8 cellular contexts compared by ENCODE assay signal in genomic region chr7:45088146-45088701, GRCh38. TPM values are rescaled to one million over a fixed set of nuclear protein-coding genes. Genes with fewer than 3 reads are reported as not detected.
DNase-seq lines count a peak whose midpoint lies in the region; ATAC-seq and TF ChIP-seq lines count a peak whose summit lies in the region.

No MANE protein-coding gene starts in this region.

- DNase-seq in CD8-positive, alpha-beta T cell = no peak
- no peak for DNase-seq in left ventricle myocardium inferior
- DNase-seq in T-helper 1 cell = no peak
- DNase-seq in DMS153 (lab: John Stamatoyannopoulos, UW) = no peak
- DNase-seq in NCI-H1092 (lab: John Stamatoyannopoulos, UW) = no peak

- H3K4me1 ChIP-seq in CD8-positive, alpha-beta T cell (ENCODE audit: insufficient read depth, low read length) = peaks cover 7% of the 10 kb centered on the region
- peaks cover 14% of the 10 kb centered on the region for H3K4me1 ChIP-seq in left ventricle myocardium inferior
- H3K4me1 ChIP-seq in rectal smooth muscle tissue (ENCODE audit: control insufficient read depth, insufficient read depth, low read length) = peaks cover 4% of the 10 kb centered on the region

- H3K4me1 Mint-ChIP-seq in CD8-positive, alpha-beta T cell (ENCODE audit: low read depth) = peaks cover 8% of the 10 kb centered on the region

- TF ChIP-seq CTCF in CD8-positive, alpha-beta T cell (IDR thresholded peaks at IDR 0.05) = no peak
- TF ChIP-seq CTCF in WI38 (IDR thresholded peaks at IDR 0.05; ENCODE audit: low read depth, low read length) (no peak), left ventricle myocardium inferior (IDR thresholded peaks at IDR 0.05; ENCODE audit: borderline replicate concordance) (no peak)

- no peak overlapping the region for H3K4me3 ChIP-seq in CD8-positive, alpha-beta T cell (ENCODE audit: low read depth, low read length)
- H3K4me3 ChIP-seq in WI38 (ENCODE audit: low read depth, low read length) = peak overlapping the region; percentile 66
- H3K4me3 ChIP-seq in left ventricle myocardium inferior = peak overlapping the region; percentile 78
- H3K4me3 ChIP-seq in rectal smooth muscle tissue (ENCODE audit: low read length) = peak overlapping the region; percentile 55

- no peaks in the 10 kb centered on the region for H3K27me3 Mint-ChIP-seq in CD8-positive, alpha-beta T cell (ENCODE audit: low read depth)

- H3K27me3 ChIP-seq in CD8-positive, alpha-beta T cell (ENCODE audit: insufficient read depth, low read length) = no peaks in the 10 kb centered on the region
- H3K27me3 ChIP-seq in left ventricle myocardium inferior (ENCODE audit: low read depth) (peaks cover 12% of the 10 kb centered on the region), rectal smooth muscle tissue (ENCODE audit: control insufficient read depth, insufficient read depth, low read length) (no peaks in the 10 kb centered on the region)

- POLR2A ChIA-PET in CD8-positive, alpha-beta T cell (lab: Charles Lee) = interaction anchor here (1.2 kb wide), 1 partner anchor 14 kb away, joined by 3 read pairs; no protein-coding TSS in a partner anchor

- CTCF ChIA-PET in CD8-positive, alpha-beta T cell (lab: Charles Lee) = interaction anchor here (2.9 kb wide), 1 partner anchor 48 kb away, joined by 11 read pairs; no protein-coding TSS in a partner anchor

- ATAC-seq in CD8-positive, alpha-beta T cell = no peak
- no peak for ATAC-seq in GM21576 (IDR thresholded peaks at IDR 0.05; ENCODE audit: unreplicated experiment)

- no peaks in the 10 kb centered on the region for H3K36me3 ChIP-seq in CD8-positive, alpha-beta T cell (ENCODE audit: insufficient read depth, low read length)
- H3K36me3 ChIP-seq in left ventricle myocardium inferior (no peaks in the 10 kb centered on the region), rectal smooth muscle tissue (ENCODE audit: control insufficient read depth, insufficient read depth, low read length) (no peaks in the 10 kb centered on the region)

- peak overlapping the region; percentile 13 for H3K27ac Mint-ChIP-seq in CD8-positive, alpha-beta T cell

- H3K36me3 Mint-ChIP-seq in CD8-positive, alpha-beta T cell = no peaks in the 10 kb centered on the region

- no peak overlapping the region for H3K27ac ChIP-seq in CD8-positive, alpha-beta T cell (ENCODE audit: low read depth, low read length)
- H3K27ac ChIP-seq in left ventricle myocardium inferior (replicated peaks) = peak overlapping the region; percentile 73
- H3K27ac ChIP-seq in rectal smooth muscle tissue (ENCODE audit: low read depth, low read length) = peak overlapping the region; percentile 71

- no peaks in the 10 kb centered on the region for H3K9me3 ChIP-seq in CD8-positive, alpha-beta T cell (ENCODE audit: low read length)
- no peaks in the 10 kb centered on the region for H3K9me3 ChIP-seq in left ventricle myocardium inferior (replicated peaks)

- peak overlapping the region; percentile 59 for H3K4me3 Mint-ChIP-seq in CD8-positive, alpha-beta T cell

- intact Hi-C loops in CD8-positive, alpha-beta T cell (cut with DNase I, micrococcal nuclease) = no loop called here
- intact Hi-C loops in left ventricle myocardium inferior (cut with micrococcal nuclease) = no loop called here

- no peak overlapping the region for H3K9ac ChIP-seq in rectal smooth muscle tissue (ENCODE audit: low read length)

- no peaks in the 10 kb centered on the region for H3K9me3 Mint-ChIP-seq in CD8-positive, alpha-beta T cell

RNA-seq across cellular contexts. Expression of gene NACAD, which starts 0.5 kb away (rescaled TPM):
- 1 to 10 TPM in 1 of 2 experiments, under 1 TPM in 1; 0.68 to 1.7 TPM for total RNA-seq in CD8-positive, alpha-beta T cell
- total RNA-seq in left ventricle myocardium inferior = 3.8 TPM

RNA-seq across cellular contexts. Expression of gene TBRG4, which starts 23.3 kb away (rescaled TPM):
- 10 to 100 TPM; 75.3 to 79.7 TPM for total RNA-seq in CD8-positive, alpha-beta T cell
- total RNA-seq in left ventricle myocardium inferior = 79.3 TPM
